ENCODE assay signal across 30 cellular contexts in the genomic region with DNA sequence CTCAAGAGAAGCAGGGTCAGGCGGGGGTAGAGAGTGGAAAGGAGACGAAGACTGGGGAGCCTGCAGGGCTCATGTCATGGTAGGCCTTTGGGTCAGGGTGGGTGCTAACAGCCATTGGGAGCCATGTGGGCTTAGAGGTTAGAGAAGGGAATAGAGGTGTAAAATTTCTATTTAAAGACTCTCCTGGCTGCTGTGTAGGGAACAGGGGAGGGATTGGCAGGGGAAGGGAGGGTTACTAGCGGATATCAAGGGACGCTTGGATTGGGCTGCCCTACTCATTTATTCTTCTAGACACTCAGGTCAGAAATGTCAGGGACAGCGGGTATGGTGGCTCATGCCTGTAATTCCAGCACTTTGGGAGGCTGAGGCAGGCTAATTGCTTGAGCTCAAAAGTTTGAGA. TPM values are rescaled to one million over a fixed set of nuclear protein-coding genes. Genes with fewer than 3 reads are reported as not detected.
"Had no signal": no experiment of that assay in that cellular context is flagged by ENCODE, and none has a peak within 500 bp of the region (broad histone marks: within the 10 kb centered on the region; RNA-seq: fewer than 3 reads in every experiment).

No MANE protein-coding gene starts in this region.

- H3K27ac ChIP-seq: body of pancreas, colonic mucosa, dorsolateral prefrontal cortex, WERI-Rb-1 had no signal

- H3K27me3 ChIP-seq: body of pancreas, colonic mucosa had no signal

- H3K9me3 ChIP-seq: body of pancreas, colonic mucosa had no signal

- H3K4me1 ChIP-seq: body of pancreas, colonic mucosa had no signal

- H3K4me3 ChIP-seq: body of pancreas, colonic mucosa, dorsolateral prefrontal cortex had no signal

- DNase-seq: activated B cell treated with CpG ODN at 0.5 μM for 24 hours; activated CD4-positive, alpha-beta T cell treated with anti-CD3 and anti-CD28 coated beads for 48 hours; activated CD4-positive, alpha-beta T cell treated with anti-CD3 and anti-CD28 coated beads, Interleukin-2, amount 50 U/mL, for 1 hour; activated CD4-positive, alpha-beta T cell treated with anti-CD3 and anti-CD28 coated beads, Interleukin-2, amount 50 U/mL, for 48 hours; activated CD8-positive, alpha-beta memory T cell treated with anti-CD3 and anti-CD28 coated beads for 24 hours; activated CD8-positive, alpha-beta T cell treated with anti-CD3 and anti-CD28 coated beads for 36 hours; activated effector memory CD4-positive, alpha-beta T cell treated with Interleukin-2 at 50 U/mL for 16 hours; activated gamma-delta T cell treated with Interleukin-2 at 50 U/mL for 16 hours; activated naive CD4-positive, alpha-beta T cell treated with anti-CD3 and anti-CD28 coated beads, Interleukin-2, amount 50 U/mL, for 16 hours; activated naive CD4-positive, alpha-beta T cell treated with Interleukin-2 at 50 U/mL for 16 hours; activated T-cell treated with anti-CD3 and anti-CD28 coated beads, Interleukin-2, amount 50 U/mL, for 4 hours; amniotic stem cell; anterior cingulate cortex; body of pancreas; central memory CD4-positive, alpha-beta T cell; colonic mucosa; effector memory CD4-positive, alpha-beta T cell; endodermal cell; foreskin fibroblast; glutamatergic neuron; SW 1271; T-cell; T-helper 9 cell; WERI-Rb-1 had no signal

- H3K36me3 ChIP-seq: colonic mucosa, WERI-Rb-1 had no signal

- ATAC-seq: activated CD4-positive, CD25-positive, alpha-beta regulatory T cell treated with anti-CD3 and anti-CD28 coated beads, Interleukin-2, amount 50 U/mL, for 24 hours; activated CD8-positive, alpha-beta T cell treated with anti-CD3 and anti-CD28 coated beads for 36 hours; activated T-cell treated with anti-CD3 and anti-CD28 coated beads, Interleukin-2, amount 50 U/mL, for 4 hours; activated T-helper 17 cell treated with anti-CD3 and anti-CD28 coated beads, Interleukin-2, amount 50 U/mL, for 72 hours; body of pancreas; esophagus mucosa; T-cell had no signal

RNA-seq across cellular contexts. Expression of gene WSCD2, which starts 18.2 kb away (rescaled TPM):
- total RNA-seq: activated CD8-positive, alpha-beta T cell treated with anti-CD3 and anti-CD28 coated beads for 36 hours; activated T-cell treated with anti-CD3 and anti-CD28 coated beads, Interleukin-2, amount 50 U/mL, for 4 hours; activated T-helper 17 cell treated with anti-CD3 and anti-CD28 coated beads, Interleukin-2, amount 50 U/mL, for 72 hours; epithelial cell of proximal tubule; T-helper 2 cell treated with Interferon-gamma antibody and Interleukin-4, amounts not matched to agents 100 ng/mL and 5 ng/mL, for 36 hours had no signal
